ENCODE assay signal across 1 cellular context in the genomic region with DNA sequence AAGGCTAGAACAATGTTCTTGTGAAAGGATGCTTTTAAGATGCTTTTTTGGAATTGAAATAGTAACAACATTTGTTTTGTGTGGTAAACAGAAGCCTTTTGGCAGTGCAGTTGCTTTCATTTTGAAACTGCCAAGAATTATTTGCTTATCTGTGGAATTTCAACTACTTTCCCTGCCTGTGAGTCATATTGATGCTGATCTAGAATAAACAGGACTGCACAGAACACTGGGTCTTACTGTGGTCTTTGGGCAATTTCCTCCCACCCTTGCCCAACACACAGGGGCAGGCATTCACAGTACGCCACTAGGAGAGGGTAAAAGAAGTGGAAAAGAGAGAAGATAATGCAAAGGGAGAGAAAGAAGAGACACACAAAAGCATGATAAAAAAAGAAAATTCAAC.
TF ChIP-seq lines count a peak whose summit lies in the region.

No MANE protein-coding gene starts in this region.

TF ChIP-seq in GM23338, 12 proteins besides CTCF, POLR2A, EP300 and RAD21 (continued from another document):
- no peak for TF ChIP-seq ZNF462 (CRISPR knock-in tag; IDR thresholded peaks at IDR 0.05)
- TF ChIP-seq POLR2AphosphoS5 (IDR thresholded peaks at IDR 0.05; ENCODE audit: low read depth) = no peak
- TF ChIP-seq, protein P1, sequence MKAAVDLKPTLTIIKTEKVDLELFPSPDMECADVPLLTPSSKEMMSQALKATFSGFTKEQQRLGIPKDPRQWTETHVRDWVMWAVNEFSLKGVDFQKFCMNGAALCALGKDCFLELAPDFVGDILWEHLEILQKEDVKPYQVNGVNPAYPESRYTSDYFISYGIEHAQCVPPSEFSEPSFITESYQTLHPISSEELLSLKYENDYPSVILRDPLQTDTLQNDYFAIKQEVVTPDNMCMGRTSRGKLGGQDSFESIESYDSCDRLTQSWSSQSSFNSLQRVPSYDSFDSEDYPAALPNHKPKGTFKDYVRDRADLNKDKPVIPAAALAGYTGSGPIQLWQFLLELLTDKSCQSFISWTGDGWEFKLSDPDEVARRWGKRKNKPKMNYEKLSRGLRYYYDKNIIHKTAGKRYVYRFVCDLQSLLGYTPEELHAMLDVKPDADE (IDR thresholded peaks at IDR 0.05) = no peak
- TF ChIP-seq, protein P2, sequence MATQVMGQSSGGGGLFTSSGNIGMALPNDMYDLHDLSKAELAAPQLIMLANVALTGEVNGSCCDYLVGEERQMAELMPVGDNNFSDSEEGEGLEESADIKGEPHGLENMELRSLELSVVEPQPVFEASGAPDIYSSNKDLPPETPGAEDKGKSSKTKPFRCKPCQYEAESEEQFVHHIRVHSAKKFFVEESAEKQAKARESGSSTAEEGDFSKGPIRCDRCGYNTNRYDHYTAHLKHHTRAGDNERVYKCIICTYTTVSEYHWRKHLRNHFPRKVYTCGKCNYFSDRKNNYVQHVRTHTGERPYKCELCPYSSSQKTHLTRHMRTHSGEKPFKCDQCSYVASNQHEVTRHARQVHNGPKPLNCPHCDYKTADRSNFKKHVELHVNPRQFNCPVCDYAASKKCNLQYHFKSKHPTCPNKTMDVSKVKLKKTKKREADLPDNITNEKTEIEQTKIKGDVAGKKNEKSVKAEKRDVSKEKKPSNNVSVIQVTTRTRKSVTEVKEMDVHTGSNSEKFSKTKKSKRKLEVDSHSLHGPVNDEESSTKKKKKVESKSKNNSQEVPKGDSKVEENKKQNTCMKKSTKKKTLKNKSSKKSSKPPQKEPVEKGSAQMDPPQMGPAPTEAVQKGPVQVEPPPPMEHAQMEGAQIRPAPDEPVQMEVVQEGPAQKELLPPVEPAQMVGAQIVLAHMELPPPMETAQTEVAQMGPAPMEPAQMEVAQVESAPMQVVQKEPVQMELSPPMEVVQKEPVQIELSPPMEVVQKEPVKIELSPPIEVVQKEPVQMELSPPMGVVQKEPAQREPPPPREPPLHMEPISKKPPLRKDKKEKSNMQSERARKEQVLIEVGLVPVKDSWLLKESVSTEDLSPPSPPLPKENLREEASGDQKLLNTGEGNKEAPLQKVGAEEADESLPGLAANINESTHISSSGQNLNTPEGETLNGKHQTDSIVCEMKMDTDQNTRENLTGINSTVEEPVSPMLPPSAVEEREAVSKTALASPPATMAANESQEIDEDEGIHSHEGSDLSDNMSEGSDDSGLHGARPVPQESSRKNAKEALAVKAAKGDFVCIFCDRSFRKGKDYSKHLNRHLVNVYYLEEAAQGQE (IDR thresholded peaks at IDR 0.05; ENCODE audit: unreplicated experiment) = no peak
- TF ChIP-seq ZNF114 (CRISPR knock-in tag; IDR thresholded peaks at IDR 0.05) = no peak
